ENCODE assay signal across 12 cellular contexts in genomic region chr5:7395432-7396168, GRCh38. TPM values are rescaled to one million over a fixed set of nuclear protein-coding genes. Genes with fewer than 3 reads are reported as not detected.
DNase-seq lines count a peak whose midpoint lies in the region; ATAC-seq, FAIRE-seq and TF ChIP-seq lines count a peak whose summit lies in the region.
"Had no signal": no experiment of that assay in that cellular context is flagged by ENCODE, and none has a peak within 500 bp of the region (broad histone marks: within the 10 kb centered on the region; RNA-seq: fewer than 3 reads in every experiment).

ADCY2 (plus strand) TSS chr5:7396138; CDS start chr5:7396297, 159 bp downstream.

- intact Hi-C loops in Panc1 (cut with micrococcal nuclease; ENCODE audit: unreplicated experiment) (loop anchor here (5.0 to 10.0 kb wide), 2 partner anchors 349 to 628 kb away; no protein-coding TSS in a partner anchor), testis (cut with DNase I; ENCODE audit: low total_unique reads) (no loop called here), HepG2 (cut with micrococcal nuclease; ENCODE audit: unreplicated experiment) (no loop called here)

- CTCF ChIA-PET in Panc1 (lab: Charles Lee) = interaction anchor here (0.8 kb wide), 1 partner anchor 61 kb away, joined by 5 read pairs; no protein-coding TSS in a partner anchor
- CTCF ChIA-PET in HepG2 (lab: Yijun Ruan, JAX; ENCODE audit: low intra/inter-chr PET ratio, low total read pairs) = no interaction called here

- H3K27me3 Mint-ChIP-seq in naive thymus-derived CD8-positive, alpha-beta T cell = peaks cover 18 to 42% (median 33%) of the 10 kb centered on the region in 5 donors

- peaks cover 0 to 9% (median 0%) of the 10 kb centered on the region in 3 donors for H3K36me3 Mint-ChIP-seq in naive thymus-derived CD8-positive, alpha-beta T cell

- FAIRE-seq in HepG2 (lab: Jason Lieb, UNC) = no peak

- H3K27ac ChIP-seq in Panc1 (ENCODE audit: low read length) = no peak within 1 kb of the TSS
- no peak within 1 kb of the TSS for H3K27ac ChIP-seq in mesodermal cell (ENCODE audit: low read depth, low read length, severe bottlenecking)
- H3K27ac ChIP-seq in testis = peak within 1 kb of the TSS; percentile 55 to 56
- no peak within 1 kb of the TSS for H3K27ac ChIP-seq in HepG2 (ENCODE audit: extremely low read length, insufficient read depth, low read length)
- H3K27ac ChIP-seq: brain microvascular endothelial cell, HL-60 had no signal

- BruUV-seq in Panc1 (replicated peaks; lab: Mats Ljungman, UMichigan) (no TSS peak), HepG2 (replicated peaks; lab: Mats Ljungman, UMichigan) (no TSS peak)

- TF ChIP-seq EP300 in HepG2 (IDR thresholded peaks at IDR 0.05; ENCODE audit: low read depth in 2 of 2, low read length in 2 of 2) (no peak), HepG2 (CRISPR knock-in tag; IDR thresholded peaks at IDR 0.05; ENCODE audit: borderline replicate concordance) (no peak)

- ATAC-seq in Panc1 (no peak), HepG2 (no peak; the same call in 2 of the 3 replicates)
- no peak for ATAC-seq in naive thymus-derived CD8-positive, alpha-beta T cell
- ATAC-seq: left colon had no signal

- POLR2A ChIA-PET in Panc1 (lab: Charles Lee) = no interaction called here
- POLR2A ChIA-PET in HepG2 (lab: Yijun Ruan, JAX) = no interaction called here
- POLR2A ChIA-PET in naive thymus-derived CD8-positive, alpha-beta T cell (lab: Charles Lee) = no interaction called here

- H2AFZ ChIP-seq in HepG2 (ENCODE audit: low read length) = no peak within 1 kb of the TSS

- H3K27me3 ChIP-seq in Panc1 (ENCODE audit: control insufficient read depth, insufficient read depth, low read length) = peaks cover 23% of the 10 kb centered on the region
- no peaks in the 10 kb centered on the region for H3K27me3 ChIP-seq in testis
- H3K27me3 ChIP-seq in HepG2 (ENCODE audit: control insufficient read depth in 1 of 2, insufficient read depth in 2 of 2, low read length in 2 of 2) = peaks cover 0 to 18% of the 10 kb centered on the region in 2 experiments; a peak in 3 of 5 replicates

- H3K9ac ChIP-seq in HepG2 (ENCODE audit: insufficient read depth, low read depth, low read length) = no peak within 1 kb of the TSS

- H3K9me3 ChIP-seq in Panc1 (ENCODE audit: control insufficient read depth, insufficient read depth, low read depth, low read length) (no peaks in the 10 kb centered on the region), mesodermal cell (ENCODE audit: control insufficient read depth, low read length) (no peaks in the 10 kb centered on the region), testis (no peaks in the 10 kb centered on the region), HepG2 (ENCODE audit: low read length) (no peaks in the 10 kb centered on the region)

- in situ Hi-C loops in Panc1 (cut with HindIII; ENCODE audit: low pct_unique_long_range_greater_than_20kb, low sequenced_read_pairs) = no loop called here
- in situ Hi-C loops in HepG2 (cut with HindIII; ENCODE audit: extremely low pct_ligation_motif_present, low pct_unique_long_range_greater_than_20kb) = loop anchor here (25.0 kb wide), 1 partner anchor 583 kb away; no protein-coding TSS in a partner anchor

- peaks cover 0 to 5% (median 0%) of the 10 kb centered on the region in 9 donors for H3K9me3 Mint-ChIP-seq in naive thymus-derived CD8-positive, alpha-beta T cell

- no peak for TF ChIP-seq POLR2A in testis (IDR thresholded peaks at IDR 0.05)
- no peak for TF ChIP-seq POLR2A in HepG2 (IDR thresholded peaks at IDR 0.05; ENCODE audit: insufficient read depth in 1 of 2, low read depth in 2 of 2, low read length in 2 of 2)

- H3K4me1 ChIP-seq in Panc1 (ENCODE audit: control insufficient read depth, insufficient read depth, low read length) (peaks cover 4% of the 10 kb centered on the region; the same call in 1 of the 2 replicates), mesodermal cell (ENCODE audit: control insufficient read depth, insufficient read depth, low read length, poor library complexity, severe bottlenecking) (no peaks in the 10 kb centered on the region), testis (peaks cover 13% of the 10 kb centered on the region), HepG2 (ENCODE audit: insufficient read depth, low read length) (no peaks in the 10 kb centered on the region)

- peak within 1 kb of the TSS; percentile 28 to 42 for H3K4me3 ChIP-seq in Panc1 (ENCODE audit: low read depth in 2 of 2, low read length in 2 of 2)
- peak within 1 kb of the TSS; percentile 54 for H3K4me3 ChIP-seq in mesodermal cell (ENCODE audit: extremely low read depth, insufficient read depth, low read length, poor library complexity, severe bottlenecking)
- peak within 1 kb of the TSS; percentile 55 to 68 for H3K4me3 ChIP-seq in testis
- peak within 1 kb of the TSS in 1 of 3 experiments; percentile 33; a peak in 2 of 6 replicates for H3K4me3 ChIP-seq in HepG2 (replicated peaks in 1 of 3; ENCODE audit: insufficient read depth in 1 of 3, low read depth in 2 of 3, low read length in 3 of 3)

- no peak for TF ChIP-seq CTCF in Panc1 (IDR thresholded peaks at IDR 0.05)
- TF ChIP-seq CTCF in testis (IDR thresholded peaks at IDR 0.05) = no peak
- no peak for TF ChIP-seq CTCF in HepG2 (CRISPR knock-in tag; IDR thresholded peaks at IDR 0.05)

- H4K20me1 ChIP-seq in HepG2 (ENCODE audit: insufficient read depth, low read length) = no peaks in the 10 kb centered on the region; the same call in 1 of the 2 replicates

- peak within 1 kb of the TSS in 5 of 10 donors; percentile 0 to 46 (median 29) for H3K4me3 Mint-ChIP-seq in naive thymus-derived CD8-positive, alpha-beta T cell

- no peaks in the 10 kb centered on the region for H3K79me2 ChIP-seq in HepG2 (ENCODE audit: insufficient read depth, low read length)

- no peaks in the 10 kb centered on the region for H3K36me3 ChIP-seq in Panc1 (ENCODE audit: control insufficient read depth, insufficient read depth, low read length)
- H3K36me3 ChIP-seq in mesodermal cell (ENCODE audit: control insufficient read depth, insufficient read depth, low read length) = no peaks in the 10 kb centered on the region
- no peaks in the 10 kb centered on the region for H3K36me3 ChIP-seq in testis (ENCODE audit: low read depth, missing control alignments)
- H3K36me3 ChIP-seq in HepG2 (replicated peaks in 1 of 2; ENCODE audit: control insufficient read depth in 1 of 2, insufficient read depth in 2 of 2, low read length in 2 of 2) = no peaks in the 10 kb centered on the region
- H3K36me3 ChIP-seq: brain microvascular endothelial cell had no signal

- 0 to 1% methylated on average over 4 to 30 of the region's 73 CpGs for WGBS in mesodermal cell (ENCODE audit: insufficient coverage in 2 of 2), 2 experiments
- 7 to 8% methylated on average over 13 to 38 of the region's 73 CpGs for WGBS in testis, 2 donors
- WGBS in HepG2 (ENCODE audit: low lambda C conversion rate) = 18% methylated on average over 3 of the region's 73 CpGs

- no peak within 1 kb of the TSS; the same call in 1 of the 2 replicates for H3K4me2 ChIP-seq in HepG2 (ENCODE audit: low read depth, low read length)

- H3K27ac Mint-ChIP-seq in naive thymus-derived CD8-positive, alpha-beta T cell = no peak within 1 kb of the TSS

- H3K4me1 Mint-ChIP-seq in naive thymus-derived CD8-positive, alpha-beta T cell = peaks cover 0 to 6% (median 3%) of the 10 kb centered on the region in 4 donors

- DNase-seq in Panc1 (ENCODE audit: low read depth, low spot score) (no peak), ecto neural progenitor cell (ENCODE audit: low spot score) (peak; percentile 48), testis (no peak), SW480 (ENCODE audit: low spot score) (no peak), HepG2 (ENCODE audit: low spot score) (no peak), OCI-M1 (lab: John Stamatoyannopoulos, UW) (no peak)
- DNase-seq in naive thymus-derived CD8-positive, alpha-beta T cell = no peak
- DNase-seq: brain microvascular endothelial cell, GF-D8, left colon had no signal

- no peak for TF ChIP-seq RAD21 in HepG2 (CRISPR knock-in tag; IDR thresholded peaks at IDR 0.05)

TF ChIP-seq in HepG2, 621 proteins besides CTCF, POLR2A, EP300 and RAD21:
- TF ChIP-seq ZNF614 (CRISPR knock-in tag; IDR thresholded peaks at IDR 0.05; ENCODE audit: borderline replicate concordance) = no peak
- TF ChIP-seq ATF7-NPFF (CRISPR knock-in tag; IDR thresholded peaks at IDR 0.05; ENCODE audit: low read depth) = no peak

RNA-seq across cellular contexts. Expression of gene ADCY2, which starts in this region (rescaled TPM):
- total RNA-seq in Panc1 (2021; ENCODE audit: unreplicated experiment) (0.13 TPM), testis (10 to 100 TPM in 1 of 2 donors, 1 to 10 TPM in 1; 9.4 to 18.5 TPM), HepG2 (2016; rRNA removed; fragmentation: Illumina TruSeq; extraction: Trizol) (not detected in 2 replicates)
- 0.04 TPM for polyA plus RNA-seq in Panc1 (2012; ENCODE audit: insufficient read length)
- polyA plus RNA-seq in mesodermal cell (2013, experiment 1 of 2) = 8.0 TPM
- polyA plus RNA-seq in mesodermal cell (2013, experiment 2 of 2) = 3.9 TPM
- polyA plus RNA-seq in testis (ENCODE audit: insufficient read depth, low read depth, low replicate concordance) (10.5 TPM), HepG2 (2011; rRNA removed) (not detected in 2 replicates)
- not detected in 2 replicates for total RNA-seq in HepG2 (2016; cell fraction: cytosol; rRNA removed; fragmentation: Illumina TruSeq; extraction: Trizol; ENCODE audit: low read depth)
- total RNA-seq in HepG2 (2016; cell fraction: insoluble cytoplasmic fraction; rRNA removed; fragmentation: Illumina TruSeq; extraction: Trizol) = not detected in 2 replicates
- not detected in 2 replicates for total RNA-seq in HepG2 (2016; cell fraction: membrane; rRNA removed; fragmentation: Illumina TruSeq; extraction: Trizol)
- not detected in 2 replicates for total RNA-seq in HepG2 (2016; cell fraction: nucleus; rRNA removed; fragmentation: Illumina TruSeq; extraction: Trizol)
- not detected in 2 replicates for polyA plus RNA-seq in HepG2 (2011; cell fraction: cytosol; rRNA removed)
- not detected in 2 replicates for polyA plus RNA-seq in HepG2 (2011; cell fraction: nucleus; rRNA removed)
- not detected in 2 replicates for polyA plus RNA-seq in HepG2 (2012)
- not detected in 2 replicates for polyA plus RNA-seq in HepG2 (2016; cell fraction: cytosol; fragmentation: Illumina TruSeq; extraction: Trizol; ENCODE audit: low read depth)
- not detected in 2 replicates for polyA plus RNA-seq in HepG2 (2016; cell fraction: insoluble cytoplasmic fraction; fragmentation: Illumina TruSeq; extraction: Trizol; ENCODE audit: low read depth)
- not detected in 2 replicates for polyA plus RNA-seq in HepG2 (2016; cell fraction: membrane; fragmentation: Illumina TruSeq; extraction: Trizol; ENCODE audit: low read depth)
- not detected in 2 replicates for polyA plus RNA-seq in HepG2 (2016; cell fraction: nucleus; fragmentation: Illumina TruSeq; extraction: Trizol; ENCODE audit: insufficient read depth, low read depth)
- polyA minus RNA-seq in HepG2 (2011; rRNA and poly(A)+ RNA removed; ENCODE audit: low replicate concordance) = 0.02 TPM in 1 of 2 replicates, not detected in the other
- polyA minus RNA-seq in HepG2 (2011; cell fraction: cytosol; rRNA and poly(A)+ RNA removed) = not detected in 2 replicates
- polyA minus RNA-seq in HepG2 (2011; cell fraction: nucleus; rRNA and poly(A)+ RNA removed) = not detected in 2 replicates
- not detected for total RNA-seq in naive thymus-derived CD8-positive, alpha-beta T cell
- not detected for polyA plus RNA-seq in naive thymus-derived CD8-positive, alpha-beta T cell

Comparison
In these comparisons a context has a peak if more than half of its experiments do, and no peak if none do; other contexts are left out.
1. RNA of gene ADCY2 (polyA plus RNA-seq): 10.5 TPM in testis (single experiment); not detected in HepG2 and not detected in naive thymus-derived CD8-positive, alpha-beta T cell; every median in the first group is over 10 times any median in the second.
2. H3K27ac ChIP-seq: peak in testis (2 of 2); none in Panc1 (single experiment), mesodermal cell (single experiment) and HepG2 (single experiment).